1 cellular context compared by ENCODE assay signal in the genomic region with DNA sequence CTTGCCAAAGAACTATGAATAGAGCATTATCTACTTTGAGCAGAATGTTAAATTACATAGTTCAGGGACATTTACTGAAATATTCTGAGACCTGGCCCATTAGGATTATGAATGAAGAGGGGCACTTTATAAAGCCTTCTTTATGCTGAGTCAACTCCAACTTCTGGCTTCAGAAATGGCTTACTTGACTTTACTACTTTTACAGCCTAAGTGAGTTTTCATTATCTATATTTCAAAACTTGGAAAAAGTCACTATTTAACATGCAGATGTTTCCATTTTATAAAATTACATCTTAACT.
TF ChIP-seq lines count a peak whose summit lies in the region.

No MANE protein-coding gene starts in this region.

TF ChIP-seq in GM23338, 12 proteins besides CTCF, POLR2A, EP300 and RAD21 (continued from another document):
- no peak for TF ChIP-seq CREB1 (CRISPR knock-in tag; IDR thresholded peaks at IDR 0.05; ENCODE audit: low read depth)
TF ChIP-seq in GM23338: peak in this region for 0.
